In the genomic region with DNA sequence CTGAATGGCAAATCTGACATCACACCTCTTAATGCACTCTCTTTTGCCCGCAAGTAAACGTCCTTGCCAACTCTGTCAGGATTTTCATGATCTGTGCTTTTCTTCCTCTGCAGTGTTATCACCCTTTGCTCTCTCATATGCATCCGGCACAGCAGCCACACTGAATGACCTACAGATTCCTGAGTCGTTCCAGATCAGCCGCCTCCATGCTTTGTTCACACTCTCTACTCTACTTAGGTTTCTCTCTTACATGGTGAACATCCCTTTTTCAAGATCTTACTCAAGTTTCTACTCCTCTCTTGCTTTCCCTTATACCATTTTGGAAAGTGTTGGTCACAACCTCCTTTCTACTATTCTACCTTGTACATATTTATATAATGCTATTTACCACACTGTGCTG, we compare ENCODE assay signal across 19 cellular contexts.
A peak's percentile ranks its signal among the peaks of the same experiment; 100 is the strongest.
DNase-seq lines count a peak whose midpoint lies in the region; ATAC-seq and TF ChIP-seq lines count a peak whose summit lies in the region.
"Had no signal": no experiment of that assay in that cellular context is flagged by ENCODE, and none has a peak within 500 bp of the region (broad histone marks: within the 10 kb centered on the region; RNA-seq: fewer than 3 reads in every experiment).

No MANE protein-coding gene starts in this region.

- H3K4me2 ChIP-seq in GM23338: no peak overlapping the region

- H3K27me3 ChIP-seq in GM23338 (ENCODE audit: insufficient read depth) (no peaks in the 10 kb centered on the region), upper lobe of right lung (no peaks in the 10 kb centered on the region)
- H3K27me3 ChIP-seq: ascending aorta, transverse colon had no signal

- H3K27me3 Mint-ChIP-seq in activated CD8-positive, alpha-beta T cell treated with anti-CD3 and anti-CD28 coated beads for 36 hours: no peaks in the 10 kb centered on the region
- no peaks in the 10 kb centered on the region for H3K27me3 Mint-ChIP-seq in activated CD8-positive, alpha-beta T cell treated with anti-CD3 and anti-CD28 coated beads, Interleukin-2, amount 10 ng/mL, durations not matched to agents 7 days and 5 days (ENCODE audit: low read depth)
- no peaks in the 10 kb centered on the region for H3K27me3 Mint-ChIP-seq in GM23338 (ENCODE audit: insufficient read depth, low read depth, poor library complexity)
- H3K27me3 Mint-ChIP-seq in activated naive CD8-positive, alpha-beta T cell treated with anti-CD3 and anti-CD28 coated beads, Interleukin-2, amount 50 U/mL, for 24 hours: no peaks in the 10 kb centered on the region

- TF ChIP-seq CTCF in activated CD8-positive, alpha-beta T cell treated with anti-CD3 and anti-CD28 coated beads for 36 hours (IDR thresholded peaks at IDR 0.05): no peak
- TF ChIP-seq CTCF in GM23338 (conservative IDR thresholded peaks at IDR 0.05; ENCODE audit: low read depth in 2 of 2) (no peak), upper lobe of right lung (IDR thresholded peaks at IDR 0.05) (no peak)

- POLR2A ChIA-PET in activated CD8-positive, alpha-beta T cell treated with anti-CD3 and anti-CD28 coated beads for 36 hours (lab: Charles Lee): no interaction called here
- POLR2A ChIA-PET in activated CD8-positive, alpha-beta T cell treated with anti-CD3 and anti-CD28 coated beads, Interleukin-2, amount 10 ng/mL, durations not matched to agents 7 days and 5 days (lab: Charles Lee): no interaction called here

- peak overlapping the region; percentile 58 for H3K27ac Mint-ChIP-seq in activated CD8-positive, alpha-beta T cell treated with anti-CD3 and anti-CD28 coated beads for 36 hours
- H3K27ac Mint-ChIP-seq in activated CD8-positive, alpha-beta T cell treated with anti-CD3 and anti-CD28 coated beads, Interleukin-2, amount 10 ng/mL, durations not matched to agents 7 days and 5 days: no peak overlapping the region
- 0 out of 2 replicates have a peak overlapping the region, but pooled peaks have one; percentile 6 for H3K27ac Mint-ChIP-seq in GM23338
- peak overlapping the region; percentile 77 for H3K27ac Mint-ChIP-seq in activated naive CD8-positive, alpha-beta T cell treated with anti-CD3 and anti-CD28 coated beads, Interleukin-2, amount 50 U/mL, for 24 hours
- H3K27ac Mint-ChIP-seq: CD14-positive monocyte had no signal

- no peaks in the 10 kb centered on the region for H3K79me2 ChIP-seq in GM23338 (replicated peaks; ENCODE audit: insufficient read depth)
- H3K79me2 ChIP-seq: parathyroid adenoma had no signal

- ATAC-seq in activated CD8-positive, alpha-beta T cell treated with anti-CD3 and anti-CD28 coated beads for 36 hours: peak; percentile 71
- no peak for ATAC-seq in activated CD8-positive, alpha-beta T cell treated with anti-CD3 and anti-CD28 coated beads, Interleukin-2, amount 10 ng/mL, durations not matched to agents 7 days and 5 days
- no peak for ATAC-seq in GM23338
- peak; percentile 78 for ATAC-seq in activated naive CD8-positive, alpha-beta T cell treated with anti-CD3 and anti-CD28 coated beads, Interleukin-2, amount 50 U/mL, for 24 hours
- no peak for ATAC-seq in upper lobe of right lung
- ATAC-seq: activated CD4-positive, CD25-positive, alpha-beta regulatory T cell treated with anti-CD3 and anti-CD28 coated beads, Interleukin-2, amount 50 U/mL, for 24 hours had no signal

- peaks cover 19% of the 10 kb centered on the region for H3K4me1 Mint-ChIP-seq in activated CD8-positive, alpha-beta T cell treated with anti-CD3 and anti-CD28 coated beads for 36 hours (ENCODE audit: low read depth)
- peaks cover 9% of the 10 kb centered on the region for H3K4me1 Mint-ChIP-seq in activated CD8-positive, alpha-beta T cell treated with anti-CD3 and anti-CD28 coated beads, Interleukin-2, amount 10 ng/mL, durations not matched to agents 7 days and 5 days (ENCODE audit: low read depth)
- H3K4me1 Mint-ChIP-seq in GM23338: peaks cover 11% of the 10 kb centered on the region; the same call in 2 of the 3 replicates
- H3K4me1 Mint-ChIP-seq in activated naive CD8-positive, alpha-beta T cell treated with anti-CD3 and anti-CD28 coated beads, Interleukin-2, amount 50 U/mL, for 24 hours: peaks cover 21% of the 10 kb centered on the region

- H3K27ac ChIP-seq in GM23338 (ENCODE audit: low read depth) (no peak overlapping the region), upper lobe of right lung (no peak overlapping the region)
- H3K27ac ChIP-seq: ascending aorta, parathyroid adenoma, transverse colon had no signal

- H3K9me3 Mint-ChIP-seq in activated CD8-positive, alpha-beta T cell treated with anti-CD3 and anti-CD28 coated beads for 36 hours: peaks cover 9% of the 10 kb centered on the region
- peaks cover 16% of the 10 kb centered on the region for H3K9me3 Mint-ChIP-seq in activated CD8-positive, alpha-beta T cell treated with anti-CD3 and anti-CD28 coated beads, Interleukin-2, amount 10 ng/mL, durations not matched to agents 7 days and 5 days (ENCODE audit: insufficient read depth)
- H3K9me3 Mint-ChIP-seq in GM23338: peaks cover 6% of the 10 kb centered on the region
- H3K9me3 Mint-ChIP-seq in activated naive CD8-positive, alpha-beta T cell treated with anti-CD3 and anti-CD28 coated beads, Interleukin-2, amount 50 U/mL, for 24 hours: peaks cover 18% of the 10 kb centered on the region

- no peak overlapping the region for H2AFZ ChIP-seq in GM23338
- H2AFZ ChIP-seq: parathyroid adenoma had no signal

- H4K20me1 ChIP-seq in GM23338 (replicated peaks; ENCODE audit: insufficient read depth): no peaks in the 10 kb centered on the region

- peak; percentile 21 for DNase-seq in activated CD8-positive, alpha-beta T cell treated with anti-CD3 and anti-CD28 coated beads for 36 hours
- DNase-seq in activated CD8-positive, alpha-beta T cell treated with anti-CD3 and anti-CD28 coated beads, Interleukin-2, amount 10 ng/mL, durations not matched to agents 7 days and 5 days: no peak
- DNase-seq in GM23338 (ENCODE audit: low spot score): no peak
- no peak for DNase-seq in activated naive CD8-positive, alpha-beta T cell treated with anti-CD3 and anti-CD28 coated beads, Interleukin-2, amount 50 U/mL, for 24 hours
- DNase-seq in stimulated activated CD4-positive, alpha-beta T cell treated with anti-CD3 and anti-CD28 coated beads, Interleukin-2, amount 100 ng/mL, for 48 hours: peak; percentile 13 to 17
- no peak for DNase-seq in upper lobe of right lung
- DNase-seq in SK-N-DZ (ENCODE audit: low spot score): no peak
- no peak for DNase-seq in KG1 (lab: John Stamatoyannopoulos, UW)
- DNase-seq: ACHN, DMS53, Kasumi-1, NCI-H1092 treated with DMSO at 0.1 percent for 48 hours, NCI-H526 treated with DMSO at 0.1 percent for 48 hours, transverse colon had no signal

- H3K36me3 Mint-ChIP-seq in activated CD8-positive, alpha-beta T cell treated with anti-CD3 and anti-CD28 coated beads for 36 hours (ENCODE audit: low read depth): peaks cover 53% of the 10 kb centered on the region
- H3K36me3 Mint-ChIP-seq in activated CD8-positive, alpha-beta T cell treated with anti-CD3 and anti-CD28 coated beads, Interleukin-2, amount 10 ng/mL, durations not matched to agents 7 days and 5 days (ENCODE audit: low read depth): peaks cover 64% of the 10 kb centered on the region
- peaks cover 11% of the 10 kb centered on the region for H3K36me3 Mint-ChIP-seq in GM23338 (ENCODE audit: low read depth)
- peaks cover 58% of the 10 kb centered on the region for H3K36me3 Mint-ChIP-seq in activated naive CD8-positive, alpha-beta T cell treated with anti-CD3 and anti-CD28 coated beads, Interleukin-2, amount 50 U/mL, for 24 hours (ENCODE audit: low read depth)

- CTCF ChIA-PET in activated CD8-positive, alpha-beta T cell treated with anti-CD3 and anti-CD28 coated beads for 36 hours (lab: Charles Lee): no interaction called here
- CTCF ChIA-PET in activated CD8-positive, alpha-beta T cell treated with anti-CD3 and anti-CD28 coated beads, Interleukin-2, amount 10 ng/mL, durations not matched to agents 7 days and 5 days (lab: Charles Lee): interaction anchor here (1.4 kb wide), 1 partner anchor 182 kb away, joined by 4 read pairs; no protein-coding TSS in a partner anchor

- no peaks in the 10 kb centered on the region for H3F3A ChIP-seq in GM23338 (replicated peaks; ENCODE audit: low read depth)

- H3K9me3 ChIP-seq in upper lobe of right lung: peaks cover 12% of the 10 kb centered on the region
- H3K9me3 ChIP-seq: ascending aorta had no signal

- H3K4me1 ChIP-seq in GM23338 (ENCODE audit: insufficient read depth) (no peaks in the 10 kb centered on the region), upper lobe of right lung (no peaks in the 10 kb centered on the region)
- H3K4me1 ChIP-seq: ascending aorta, parathyroid adenoma, transverse colon had no signal

- intact Hi-C loops in activated CD8-positive, alpha-beta T cell treated with anti-CD3 and anti-CD28 coated beads for 36 hours (cut with micrococcal nuclease): no loop called here
- intact Hi-C loops in upper lobe of right lung (cut with DNase I): no loop called here

- H3K4me3 Mint-ChIP-seq in activated CD8-positive, alpha-beta T cell treated with anti-CD3 and anti-CD28 coated beads for 36 hours: no peak overlapping the region
- H3K4me3 Mint-ChIP-seq in activated CD8-positive, alpha-beta T cell treated with anti-CD3 and anti-CD28 coated beads, Interleukin-2, amount 10 ng/mL, durations not matched to agents 7 days and 5 days: no peak overlapping the region
- H3K4me3 Mint-ChIP-seq in GM23338: no peak overlapping the region
- no peak overlapping the region for H3K4me3 Mint-ChIP-seq in activated naive CD8-positive, alpha-beta T cell treated with anti-CD3 and anti-CD28 coated beads, Interleukin-2, amount 50 U/mL, for 24 hours
- H3K4me3 Mint-ChIP-seq: CD14-positive monocyte had no signal

- H3K9me2 ChIP-seq in GM23338 (ENCODE audit: insufficient read depth): no peaks in the 10 kb centered on the region

- H3K36me3 ChIP-seq in GM23338 (ENCODE audit: insufficient read depth): no peaks in the 10 kb centered on the region
- peaks cover 25% of the 10 kb centered on the region for H3K36me3 ChIP-seq in upper lobe of right lung
- H3K36me3 ChIP-seq: ascending aorta, transverse colon had no signal

- H3K4me3 ChIP-seq in GM23338: no peak overlapping the region
- no peak overlapping the region for H3K4me3 ChIP-seq in upper lobe of right lung
- H3K4me3 ChIP-seq: ascending aorta, lung, transverse colon had no signal

TF ChIP-seq in GM23338, 12 proteins besides CTCF, POLR2A, EP300 and RAD21:
- TF ChIP-seq ZNF331 (CRISPR knock-in tag; IDR thresholded peaks at IDR 0.05; ENCODE audit: low read depth) (no peak), EZH2 (IDR thresholded peaks at IDR 0.05; ENCODE audit: low read depth, unreplicated experiment) (no peak), JUNB (IDR thresholded peaks at IDR 0.05; ENCODE audit: unreplicated experiment) (no peak)
TF ChIP-seq in GM23338: peak in this region for 0.

Comparison
In these comparisons a context has a peak if more than half of its experiments do, and no peak if none do; other contexts are left out.
1. ATAC-seq: peak in activated CD8-positive, alpha-beta T cell treated with anti-CD3 and anti-CD28 coated beads for 36 hours (single experiment) and activated naive CD8-positive, alpha-beta T cell treated with anti-CD3 and anti-CD28 coated beads, Interleukin-2, amount 50 U/mL, for 24 hours (single experiment); none in activated CD8-positive, alpha-beta T cell treated with anti-CD3 and anti-CD28 coated beads, Interleukin-2, amount 10 ng/mL, durations not matched to agents 7 days and 5 days (single experiment), GM23338 (single experiment) and upper lobe of right lung (single experiment).
2. DNase-seq: peak in activated CD8-positive, alpha-beta T cell treated with anti-CD3 and anti-CD28 coated beads for 36 hours (single experiment) and stimulated activated CD4-positive, alpha-beta T cell treated with anti-CD3 and anti-CD28 coated beads, Interleukin-2, amount 100 ng/mL, for 48 hours (2 of 2); none in activated CD8-positive, alpha-beta T cell treated with anti-CD3 and anti-CD28 coated beads, Interleukin-2, amount 10 ng/mL, durations not matched to agents 7 days and 5 days (single experiment), GM23338 (single experiment), activated naive CD8-positive, alpha-beta T cell treated with anti-CD3 and anti-CD28 coated beads, Interleukin-2, amount 50 U/mL, for 24 hours (single experiment), upper lobe of right lung (single experiment), SK-N-DZ (single experiment) and KG1 (single experiment).